Comparison of ENCODE assay signal across 1 cellular context in the genomic region with DNA sequence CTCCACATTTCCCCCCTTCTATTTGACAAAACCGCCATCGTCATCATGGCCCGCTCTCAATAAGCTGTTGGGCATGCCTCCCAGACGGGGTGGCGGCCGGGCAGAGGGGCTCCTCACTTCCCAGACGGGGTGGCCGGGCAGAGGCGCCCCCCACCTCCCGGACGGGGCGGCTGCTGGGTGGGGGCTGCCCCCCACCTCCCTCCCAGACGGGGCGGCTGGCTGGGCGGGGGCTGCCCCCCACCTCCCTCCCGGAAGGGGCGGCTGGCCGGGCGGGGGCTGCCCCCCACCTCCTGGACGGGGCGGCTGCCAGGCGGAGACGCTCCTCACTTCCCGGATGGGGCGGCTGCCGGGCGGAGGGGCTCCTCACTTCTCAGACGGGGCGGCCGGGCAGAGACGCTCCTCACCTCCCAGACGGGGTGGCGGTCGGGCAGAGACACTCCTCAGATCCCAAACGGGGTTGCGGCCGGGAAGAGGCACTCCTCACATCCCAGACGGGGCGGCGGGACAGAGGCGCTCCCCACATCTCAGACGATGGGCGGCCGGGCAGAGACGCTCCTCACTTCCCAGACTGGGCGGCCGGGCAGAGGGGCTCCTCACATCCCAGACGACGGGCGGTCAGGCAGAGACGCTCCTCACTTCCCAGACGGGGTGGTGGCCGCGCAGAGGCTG. TPM values are rescaled to one million over a fixed set of nuclear protein-coding genes. Genes with fewer than 3 reads are reported as not detected.
"Had no signal": no experiment of that assay in that cellular context is flagged by ENCODE, and none has a peak within 500 bp of the region (broad histone marks: within the 10 kb centered on the region; RNA-seq: fewer than 3 reads in every experiment).

No MANE protein-coding gene starts in this region.

RNA-seq across cellular contexts. Expression of gene TIGD4, which starts 14.3 kb away (rescaled TPM):
- polyA plus RNA-seq: GM23248 had no signal
